ENCODE assay signal across 11 cellular contexts in the genomic region with DNA sequence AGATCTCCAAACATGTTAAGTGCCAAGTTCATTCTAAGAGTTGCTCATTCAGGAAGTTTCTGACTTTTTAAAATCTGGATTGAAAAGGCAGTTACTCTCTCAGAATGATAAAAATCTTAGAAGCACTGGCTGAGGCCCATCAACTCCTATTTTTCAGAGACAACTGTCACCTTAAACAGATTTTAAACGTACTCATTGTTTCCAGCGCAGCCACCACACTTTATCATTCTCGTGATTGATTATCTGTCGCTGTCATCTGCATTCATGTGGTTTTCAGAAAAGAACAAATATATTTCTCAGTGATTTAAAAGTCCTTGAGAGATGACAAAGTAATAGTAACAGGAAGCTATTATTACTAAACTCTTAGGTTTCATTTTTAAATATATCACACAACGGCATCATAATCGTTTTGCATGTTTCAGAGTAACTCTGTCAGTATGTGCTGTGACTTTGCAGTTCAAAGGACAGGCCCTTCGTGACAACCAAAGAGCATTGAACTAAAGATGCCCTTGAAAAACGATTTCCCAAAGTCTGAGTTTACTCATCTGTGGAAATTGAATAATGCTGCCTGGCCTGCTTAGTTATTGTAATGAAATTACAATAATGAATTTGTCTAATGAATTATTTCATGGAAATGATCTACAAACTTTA. TPM values are rescaled to one million over a fixed set of nuclear protein-coding genes. Genes with fewer than 3 reads are reported as not detected.
DNase-seq lines count a peak whose midpoint lies in the region; ATAC-seq and TF ChIP-seq lines count a peak whose summit lies in the region.
"Had no signal": no experiment of that assay in that cellular context is flagged by ENCODE, and none has a peak within 500 bp of the region (broad histone marks: within the 10 kb centered on the region; RNA-seq: fewer than 3 reads in every experiment).

No MANE protein-coding gene starts in this region.

- no peaks in the 10 kb centered on the region for H3K27me3 ChIP-seq in dorsolateral prefrontal cortex
- H3K27me3 ChIP-seq in CD4-positive, alpha-beta T cell (ENCODE audit: control insufficient read depth, insufficient read depth, low read length): no peaks in the 10 kb centered on the region
- H3K27me3 ChIP-seq: sigmoid colon had no signal

- no peak for DNase-seq in activated CD4-positive, CD25-positive, alpha-beta regulatory T cell treated with anti-CD3 and anti-CD28 coated beads, Interleukin-2, amount 50 U/mL, for 72 hours
- peak; percentile 2 for DNase-seq in fibroblast of pulmonary artery (ENCODE audit: low read depth)
- DNase-seq in dorsolateral prefrontal cortex: no peak
- DNase-seq in DMS153 (lab: John Stamatoyannopoulos, UW): no peak
- no peak for DNase-seq in CD4-positive, alpha-beta T cell
- DNase-seq: NCI-H2107, sigmoid colon, trophoblast cell had no signal

- no peak overlapping the region for H3K27ac ChIP-seq in dorsolateral prefrontal cortex
- H3K27ac ChIP-seq in CD4-positive, alpha-beta T cell (ENCODE audit: low read depth, low read length): no peak overlapping the region
- H3K27ac ChIP-seq: sigmoid colon had no signal

- peak; percentile 70 to 86 for ATAC-seq in activated CD4-positive, CD25-positive, alpha-beta regulatory T cell treated with anti-CD3 and anti-CD28 coated beads, Interleukin-2, amount 50 U/mL, for 24 hours
- ATAC-seq in GM21423 (IDR thresholded peaks at IDR 0.05; ENCODE audit: unreplicated experiment) (peak; percentile 80), HG03196 (IDR thresholded peaks at IDR 0.05; ENCODE audit: unreplicated experiment) (peak; percentile 84)
- ATAC-seq in CD4-positive, alpha-beta T cell (ENCODE audit: poor library complexity): no peak

- peaks cover 17% of the 10 kb centered on the region for H3K27me3 Mint-ChIP-seq in CD4-positive, alpha-beta T cell

- POLR2A ChIA-PET in CD4-positive, alpha-beta T cell (lab: Charles Lee): no interaction called here

- H3K4me3 ChIP-seq in fibroblast of pulmonary artery (replicated peaks; ENCODE audit: low read depth, low read length) (no peak overlapping the region), dorsolateral prefrontal cortex (no peak overlapping the region)
- H3K4me3 ChIP-seq: sigmoid colon had no signal

- no peaks in the 10 kb centered on the region for H3K4me1 Mint-ChIP-seq in CD4-positive, alpha-beta T cell (ENCODE audit: low read depth)

- H3K36me3 Mint-ChIP-seq in CD4-positive, alpha-beta T cell (ENCODE audit: low read depth): no peaks in the 10 kb centered on the region

- CTCF ChIA-PET in CD4-positive, alpha-beta T cell (lab: Charles Lee): no interaction called here

- no peaks in the 10 kb centered on the region for H3K9me3 Mint-ChIP-seq in CD4-positive, alpha-beta T cell

- TF ChIP-seq CTCF in fibroblast of pulmonary artery (IDR thresholded peaks at IDR 0.05; ENCODE audit: low read length, missing control alignments): no peak
- no peak for TF ChIP-seq CTCF in dorsolateral prefrontal cortex (IDR thresholded peaks at IDR 0.05 in 54 of 56, conservative IDR thresholded peaks at IDR 0.05 in 2 of 56; ENCODE audit: low read depth in 1 of 56, partially characterized antibody in 56 of 56)
- no peak for TF ChIP-seq CTCF in CD4-positive, alpha-beta T cell (IDR thresholded peaks at IDR 0.05)

- H3K9me3 ChIP-seq in CD4-positive, alpha-beta T cell (ENCODE audit: control insufficient read depth, low read length): no peaks in the 10 kb centered on the region
- H3K9me3 ChIP-seq: sigmoid colon had no signal

- H3K27ac Mint-ChIP-seq in CD4-positive, alpha-beta T cell: no peak overlapping the region

- H3K4me3 Mint-ChIP-seq in CD4-positive, alpha-beta T cell: no peak overlapping the region

- intact Hi-C loops in dorsolateral prefrontal cortex (cut with DNase I): no loop called here
- intact Hi-C loops in CD4-positive, alpha-beta T cell (cut with DNase I, micrococcal nuclease): no loop called here

RNA-seq across cellular contexts. Expression of gene KCNK1, which starts 14.9 kb away (rescaled TPM):
- total RNA-seq in dorsolateral prefrontal cortex: 100 to 1,000 TPM in 12 of 120 experiments, 10 to 100 TPM in 108; 32.0 to 140 (median 72.4) TPM
- not detected for total RNA-seq in CD4-positive, alpha-beta T cell

Comparison
In these comparisons a context has a peak if more than half of its experiments do, and no peak if none do; other contexts are left out.
1. RNA of gene KCNK1, which starts 14.9 kb away (total RNA-seq): 32.0 to 140 TPM in dorsolateral prefrontal cortex; not detected in CD4-positive, alpha-beta T cell; every median in the first group is over 10 times any median in the second.